38 cellular contexts compared by ENCODE assay signal in the genomic region with DNA sequence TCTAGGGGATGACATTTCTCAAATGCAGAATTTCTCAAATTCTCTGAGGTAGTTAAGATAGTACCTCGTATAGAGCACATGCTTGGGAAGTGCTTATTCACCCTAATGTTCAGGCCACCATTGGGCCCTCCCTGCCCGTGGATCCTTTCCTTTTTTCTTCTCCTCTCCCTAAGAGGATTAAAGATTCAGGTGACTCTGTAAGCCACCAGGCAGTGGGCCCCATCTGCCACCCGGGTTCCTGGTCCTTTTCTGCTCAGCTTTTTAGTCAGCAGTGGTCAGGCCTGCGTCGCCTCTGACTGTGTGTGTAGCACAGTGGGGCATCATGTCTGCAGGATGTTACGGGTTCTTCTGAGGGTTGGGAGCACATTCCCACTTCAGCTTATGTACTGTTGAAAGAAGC. TPM values are rescaled to one million over a fixed set of nuclear protein-coding genes. Genes with fewer than 3 reads are reported as not detected.
"Had no signal": no experiment of that assay in that cellular context is flagged by ENCODE, and none has a peak within 500 bp of the region (broad histone marks: within the 10 kb centered on the region; RNA-seq: fewer than 3 reads in every experiment).

No MANE protein-coding gene starts in this region.

- H3K4me3 Mint-ChIP-seq: activated B cell treated with CpG ODN at 0.5 μM for 24 hours; activated CD4-positive, alpha-beta memory T cell treated with anti-CD3 and anti-CD28 coated beads, Interleukin-2, amount 10 ng/mL, durations not matched to agents 7 days and 5 days; activated CD8-positive, alpha-beta memory T cell treated with anti-CD3 and anti-CD28 coated beads, Interleukin-2, amount 10 ng/mL, durations not matched to agents 7 days and 5 days; activated naive CD4-positive, alpha-beta T cell treated with anti-CD3 and anti-CD28 coated beads, Interleukin-2, amount 10 ng/mL, durations not matched to agents 7 days and 5 days; activated naive CD8-positive, alpha-beta T cell; activated naive CD8-positive, alpha-beta T cell treated with anti-CD3 and anti-CD28 coated beads, Interleukin-2, amount 50 U/mL, for 24 hours; brain; T-helper 1 cell treated with Interleukin-12 subunit alpha and Interleukin-12 subunit beta and Interleukin-4 antibody, amounts not matched to agents 30 μg/mL and 1 μg/mL, for 36 hours; T-helper 2 cell treated with Interferon-gamma antibody and Interleukin-4, amounts not matched to agents 5 μg/mL and 100 μg/mL, for 36 hours had no signal

- H3K9me3 Mint-ChIP-seq: activated B cell treated with CpG ODN at 0.5 μM for 24 hours; activated CD4-positive, alpha-beta memory T cell treated with anti-CD3 and anti-CD28 coated beads, Interleukin-2, amount 10 ng/mL, durations not matched to agents 7 days and 5 days; activated naive CD4-positive, alpha-beta T cell treated with anti-CD3 and anti-CD28 coated beads, Interleukin-2, amount 10 ng/mL, durations not matched to agents 7 days and 5 days; activated naive CD8-positive, alpha-beta T cell treated with anti-CD3 and anti-CD28 coated beads, Interleukin-2, amount 50 U/mL, for 24 hours; brain; T-helper 1 cell treated with Interleukin-12 subunit alpha and Interleukin-12 subunit beta and Interleukin-4 antibody, amounts not matched to agents 30 μg/mL and 1 μg/mL, for 36 hours; T-helper 2 cell treated with Interferon-gamma antibody and Interleukin-4, amounts not matched to agents 5 μg/mL and 100 μg/mL, for 36 hours had no signal

- H3K4me1 ChIP-seq: Peyer's patch, SJSA1 had no signal

- H3K9ac ChIP-seq: KMS-11, SK-N-SH had no signal

- H3K4me3 ChIP-seq: Peyer's patch, SJSA1 had no signal

- FAIRE-seq: bronchial epithelial cell, TTC549 had no signal

- H3K4me1 Mint-ChIP-seq: activated B cell treated with CpG ODN at 0.5 μM for 24 hours had no signal

- H3K27ac Mint-ChIP-seq: activated B cell treated with CpG ODN at 0.5 μM for 24 hours; activated CD4-positive, alpha-beta memory T cell treated with anti-CD3 and anti-CD28 coated beads, Interleukin-2, amount 10 ng/mL, durations not matched to agents 7 days and 5 days; activated CD8-positive, alpha-beta memory T cell treated with anti-CD3 and anti-CD28 coated beads, Interleukin-2, amount 10 ng/mL, durations not matched to agents 7 days and 5 days; activated naive CD4-positive, alpha-beta T cell treated with anti-CD3 and anti-CD28 coated beads, Interleukin-2, amount 10 ng/mL, durations not matched to agents 7 days and 5 days; activated naive CD8-positive, alpha-beta T cell treated with anti-CD3 and anti-CD28 coated beads, Interleukin-2, amount 50 U/mL, for 24 hours; T-helper 1 cell treated with Interleukin-12 subunit alpha and Interleukin-12 subunit beta and Interleukin-4 antibody, amounts not matched to agents 30 μg/mL and 1 μg/mL, for 36 hours; T-helper 2 cell treated with Interferon-gamma antibody and Interleukin-4, amounts not matched to agents 5 μg/mL and 100 μg/mL, for 36 hours had no signal

- H3K27ac ChIP-seq: KMS-11, Peyer's patch, SJSA1 had no signal

- H3K36me3 ChIP-seq: SJSA1 had no signal

- DNase-seq: activated B cell treated with CpG ODN at 0.5 μM for 24 hours; activated CD4-positive, alpha-beta memory T cell treated with anti-CD3 and anti-CD28 coated beads, Interleukin-2, amount 10 ng/mL, durations not matched to agents 7 days and 5 days; activated CD4-positive, alpha-beta T cell treated with anti-CD3 and anti-CD28 coated beads for 4 hours; activated CD4-positive, alpha-beta T cell treated with anti-CD3 and anti-CD28 coated beads, Interleukin-2, amount 50 U/mL, for 1 hour; activated CD4-positive, CD25-positive, alpha-beta regulatory T cell treated with anti-CD3 and anti-CD28 coated beads, Interleukin-2, amount 50 U/mL, for 72 hours; activated CD8-positive, alpha-beta memory T cell treated with anti-CD3 and anti-CD28 coated beads for 24 hours; activated CD8-positive, alpha-beta memory T cell treated with anti-CD3 and anti-CD28 coated beads, Interleukin-2, amount 10 ng/mL, durations not matched to agents 7 days and 5 days; activated CD8-positive, alpha-beta memory T cell treated with anti-CD3 and anti-CD28 coated beads, Interleukin-2, amount 50 U/mL, for 48 hours; activated effector memory CD4-positive, alpha-beta T cell treated with Interleukin-2 at 50 U/mL for 16 hours; activated naive CD4-positive, alpha-beta T cell treated with anti-CD3 and anti-CD28 coated beads, Interleukin-2, amount 10 ng/mL, durations not matched to agents 7 days and 5 days; activated naive CD8-positive, alpha-beta T cell treated with anti-CD3 and anti-CD28 coated beads, Interleukin-2, amount 50 U/mL, for 24 hours; activated T-cell treated with anti-CD3 and anti-CD28 coated beads, Interleukin-2, amount 50 U/mL, for 48 hours; anterior cingulate cortex; caudate nucleus; MM.1S; MV-4-11; NCI-H1092; NCI-H1436 treated with DMSO at 0.1 percent for 48 hours; NCI-H1694 treated with DMSO at 0.1 percent for 48 hours; NCI-H2029 treated with DMSO at 0.1 percent for 48 hours; NCI-H2107; NCI-H2171; NCI-H510A; NCI-H69; NK-92 treated with Interleukin-12 subunit alpha and Interleukin-12 subunit beta, amount 100 ng/mL, for 24 hours; PC-3; Peyer's patch; RPMI8226; SHP77 treated with DMSO at 0.1 percent for 48 hours; SK-N-SH had no signal

- H3K9me3 ChIP-seq: Peyer's patch, SJSA1, SK-N-SH had no signal

- H3K4me2 ChIP-seq: KMS-11, SK-N-SH had no signal

- H3K27me3 ChIP-seq: Peyer's patch, SJSA1 had no signal

- ATAC-seq: activated CD8-positive, alpha-beta memory T cell treated with anti-CD3 and anti-CD28 coated beads, Interleukin-2, amount 10 ng/mL, durations not matched to agents 7 days and 5 days; activated naive CD8-positive, alpha-beta T cell treated with anti-CD3 and anti-CD28 coated beads, Interleukin-2, amount 50 U/mL, for 24 hours; PC-3 had no signal

- H3K27me3 Mint-ChIP-seq: activated B cell treated with CpG ODN at 0.5 μM for 24 hours; activated CD4-positive, alpha-beta memory T cell treated with anti-CD3 and anti-CD28 coated beads, Interleukin-2, amount 10 ng/mL, durations not matched to agents 7 days and 5 days; activated CD8-positive, alpha-beta memory T cell treated with anti-CD3 and anti-CD28 coated beads, Interleukin-2, amount 10 ng/mL, durations not matched to agents 7 days and 5 days; activated naive CD4-positive, alpha-beta T cell treated with anti-CD3 and anti-CD28 coated beads, Interleukin-2, amount 10 ng/mL, durations not matched to agents 7 days and 5 days; activated naive CD8-positive, alpha-beta T cell; activated naive CD8-positive, alpha-beta T cell treated with anti-CD3 and anti-CD28 coated beads, Interleukin-2, amount 50 U/mL, for 24 hours; brain had no signal

RNA-seq across cellular contexts. Expression of gene BACE1, which starts 18.8 kb away (rescaled TPM):
- total RNA-seq: activated B cell treated with CpG ODN at 0.5 μM for 24 hours had no signal
